9 cellular contexts compared by ENCODE assay signal in genomic region chr7:21256310-21256877, GRCh38.
DNase-seq lines count a peak whose midpoint lies in the region; ATAC-seq and TF ChIP-seq lines count a peak whose summit lies in the region.
"Had no signal": no experiment of that assay in that cellular context is flagged by ENCODE, and none has a peak within 500 bp of the region (broad histone marks: within the 10 kb centered on the region; RNA-seq: fewer than 3 reads in every experiment).

No MANE protein-coding gene starts in this region.

- no peak overlapping the region for H2AK5ac ChIP-seq in mesenchymal stem cell (ENCODE audit: low read length, severe bottlenecking)

- peaks cover 9% of the 10 kb centered on the region for H3K4me1 ChIP-seq in CD4-positive, CD25-positive, alpha-beta regulatory T cell (ENCODE audit: control insufficient read depth, insufficient read depth, low read length, poor library complexity, severe bottlenecking)
- H3K4me1 ChIP-seq in mesenchymal stem cell (ENCODE audit: control insufficient read depth, insufficient read depth, low read depth, low read length) = no peaks in the 10 kb centered on the region
- H3K4me1 ChIP-seq: SJCRH30 had no signal

- H3K4me2 ChIP-seq in mesenchymal stem cell (ENCODE audit: low read length, poor library complexity, severe bottlenecking) = no peak overlapping the region

- no peak overlapping the region for H4K8ac ChIP-seq in mesenchymal stem cell (ENCODE audit: low read length)

- peak in 2 of 3 donors; percentile 37 to 71 for DNase-seq in CD4-positive, CD25-positive, alpha-beta regulatory T cell
- no peak for DNase-seq in GM13977 (ENCODE audit: low spot score)
- DNase-seq in NCI-H510A treated with DMSO at 0.1 percent for 48 hours (lab: John Stamatoyannopoulos, UW) = peak; percentile 75
- DNase-seq in mesenchymal stem cell = peak; percentile 37
- DNase-seq in NK-92 (lab: John Stamatoyannopoulos, UW; ENCODE audit: unreplicated experiment) = no peak

- H3K14ac ChIP-seq in mesenchymal stem cell (ENCODE audit: low read length in 2 of 2) = no peak overlapping the region

- no peaks in the 10 kb centered on the region for H3K9me3 ChIP-seq in CD4-positive, CD25-positive, alpha-beta regulatory T cell (ENCODE audit: control insufficient read depth in 2 of 2, low read length in 2 of 2)
- H3K9me3 ChIP-seq in mesenchymal stem cell (ENCODE audit: control insufficient read depth, low read length) = no peaks in the 10 kb centered on the region
- H3K9me3 ChIP-seq: SJCRH30 had no signal

- no peak overlapping the region for H3K27ac Mint-ChIP-seq in CD4-positive, CD25-positive, alpha-beta regulatory T cell
- H3K27ac Mint-ChIP-seq in brain = no peak overlapping the region

- H3K9ac ChIP-seq in mesenchymal stem cell (ENCODE audit: low read length) = no peak overlapping the region

- H3K9me3 Mint-ChIP-seq in CD4-positive, CD25-positive, alpha-beta regulatory T cell = peaks cover 0 to 2% (median 0%) of the 10 kb centered on the region in 7 donors
- H3K9me3 Mint-ChIP-seq in brain = no peaks in the 10 kb centered on the region

- peaks cover 4 to 16% (median 5%) of the 10 kb centered on the region in 4 donors for H3K4me1 Mint-ChIP-seq in CD4-positive, CD25-positive, alpha-beta regulatory T cell
- peaks cover 18% of the 10 kb centered on the region for H3K4me1 Mint-ChIP-seq in brain

- no peak overlapping the region for H3K23ac ChIP-seq in mesenchymal stem cell (ENCODE audit: low read length in 2 of 2)

- no peak overlapping the region for H2BK12ac ChIP-seq in mesenchymal stem cell (ENCODE audit: low read length in 2 of 2)

- no peak overlapping the region for H3K4ac ChIP-seq in mesenchymal stem cell (ENCODE audit: low read depth in 1 of 2, low read length in 2 of 2)

- WGBS in mesenchymal stem cell = no CpG with 5 or more reads among the region's 3 CpGs

- no peak overlapping the region for H4K91ac ChIP-seq in mesenchymal stem cell (ENCODE audit: low read length)

- H3K36me3 Mint-ChIP-seq in CD4-positive, CD25-positive, alpha-beta regulatory T cell = no peaks in the 10 kb centered on the region
- no peaks in the 10 kb centered on the region for H3K36me3 Mint-ChIP-seq in brain

- TF ChIP-seq CTCF in GM13977 (IDR thresholded peaks at IDR 0.05; ENCODE audit: extremely low read depth, insufficient read depth, missing control alignments) (peak; percentile 52), brain (conservative IDR thresholded peaks at IDR 0.05) (peak; percentile 87 to 91)

- no peaks in the 10 kb centered on the region for H3K36me3 ChIP-seq in CD4-positive, CD25-positive, alpha-beta regulatory T cell (ENCODE audit: control insufficient read depth, insufficient read depth, low read length)
- H3K36me3 ChIP-seq in mesenchymal stem cell (ENCODE audit: control insufficient read depth in 1 of 2, insufficient read depth in 2 of 2, low read depth in 1 of 2, low read length in 2 of 2) = no peaks in the 10 kb centered on the region
- H3K36me3 ChIP-seq: SJCRH30 had no signal

- no peak overlapping the region for H2BK5ac ChIP-seq in mesenchymal stem cell (ENCODE audit: low read depth, low read length, poor library complexity, severe bottlenecking)

- H3K27me3 ChIP-seq in CD4-positive, CD25-positive, alpha-beta regulatory T cell (ENCODE audit: control insufficient read depth, insufficient read depth, low read length) = peaks cover 43% of the 10 kb centered on the region
- peaks cover 18 to 40% of the 10 kb centered on the region in 2 experiments for H3K27me3 ChIP-seq in mesenchymal stem cell (ENCODE audit: control insufficient read depth in 1 of 2, insufficient read depth in 1 of 2, low read length in 2 of 2)
- H3K27me3 ChIP-seq: SJCRH30 had no signal

- no peaks in the 10 kb centered on the region for H3K79me1 ChIP-seq in mesenchymal stem cell (replicated peaks; ENCODE audit: low read length, poor library complexity, severe bottlenecking)

- TF ChIP-seq POLR2A in GM18505 (IDR thresholded peaks at IDR 0.05; ENCODE audit: borderline replicate concordance, extremely low read depth, insufficient read depth, insufficient read length) = no peak

- H2AFZ ChIP-seq in mesenchymal stem cell (ENCODE audit: low read depth, low read length) = no peak overlapping the region

- no peak overlapping the region for H3K4me3 Mint-ChIP-seq in CD4-positive, CD25-positive, alpha-beta regulatory T cell
- no peak overlapping the region for H3K4me3 Mint-ChIP-seq in brain

- H2BK15ac ChIP-seq in mesenchymal stem cell (ENCODE audit: low read depth, poor library complexity, severe bottlenecking) = no peak overlapping the region

- peaks cover 67% of the 10 kb centered on the region for H3K27me3 Mint-ChIP-seq in CD4-positive, CD25-positive, alpha-beta regulatory T cell
- H3K27me3 Mint-ChIP-seq in brain = peaks cover 22% of the 10 kb centered on the region

- in situ Hi-C loops in GM13977 (cut with MboI; ENCODE audit: low pct_unique_long_range_greater_than_20kb, low sequenced_read_pairs, unreplicated experiment) = loop anchor here (25.0 kb wide), 2 partner anchors 256 to 756 kb away; no protein-coding TSS in a partner anchor

- H3K18ac ChIP-seq in mesenchymal stem cell (ENCODE audit: low read depth in 1 of 2, low read length in 2 of 2) = no peak overlapping the region

- peak in 1 of 2 donors; percentile 44 for ATAC-seq in CD4-positive, CD25-positive, alpha-beta regulatory T cell (ENCODE audit: low read depth in 2 of 2)
- ATAC-seq in GM21723 (IDR thresholded peaks at IDR 0.05; ENCODE audit: unreplicated experiment) (no peak), GM18505 (IDR thresholded peaks at IDR 0.05; ENCODE audit: unreplicated experiment) (no peak)

- no peak overlapping the region for H2BK120ac ChIP-seq in mesenchymal stem cell (ENCODE audit: low read depth, low read length)

- no peak overlapping the region for H3K27ac ChIP-seq in CD4-positive, CD25-positive, alpha-beta regulatory T cell (ENCODE audit: insufficient read depth, low read length, poor library complexity, severe bottlenecking)
- H3K27ac ChIP-seq in mesenchymal stem cell (ENCODE audit: low read length, poor library complexity, severe bottlenecking) = no peak overlapping the region
- H3K27ac ChIP-seq: SJCRH30 had no signal

- H3K4me3 ChIP-seq in CD4-positive, CD25-positive, alpha-beta regulatory T cell (ENCODE audit: low read depth, low read length) = no peak overlapping the region
- H3K4me3 ChIP-seq in mesenchymal stem cell (ENCODE audit: insufficient read depth in 1 of 2, low read depth in 1 of 2, low read length in 2 of 2) = no peak overlapping the region
- H3K4me3 ChIP-seq: SJCRH30 had no signal

Comparison
In these comparisons a context has a peak if more than half of its experiments do, and no peak if none do; other contexts are left out.
1. DNase-seq: peak in CD4-positive, CD25-positive, alpha-beta regulatory T cell (2 of 3), NCI-H510A treated with DMSO at 0.1 percent for 48 hours (single experiment) and mesenchymal stem cell (single experiment); none in GM13977 (single experiment) and NK-92 (single experiment).